In the genomic region with DNA sequence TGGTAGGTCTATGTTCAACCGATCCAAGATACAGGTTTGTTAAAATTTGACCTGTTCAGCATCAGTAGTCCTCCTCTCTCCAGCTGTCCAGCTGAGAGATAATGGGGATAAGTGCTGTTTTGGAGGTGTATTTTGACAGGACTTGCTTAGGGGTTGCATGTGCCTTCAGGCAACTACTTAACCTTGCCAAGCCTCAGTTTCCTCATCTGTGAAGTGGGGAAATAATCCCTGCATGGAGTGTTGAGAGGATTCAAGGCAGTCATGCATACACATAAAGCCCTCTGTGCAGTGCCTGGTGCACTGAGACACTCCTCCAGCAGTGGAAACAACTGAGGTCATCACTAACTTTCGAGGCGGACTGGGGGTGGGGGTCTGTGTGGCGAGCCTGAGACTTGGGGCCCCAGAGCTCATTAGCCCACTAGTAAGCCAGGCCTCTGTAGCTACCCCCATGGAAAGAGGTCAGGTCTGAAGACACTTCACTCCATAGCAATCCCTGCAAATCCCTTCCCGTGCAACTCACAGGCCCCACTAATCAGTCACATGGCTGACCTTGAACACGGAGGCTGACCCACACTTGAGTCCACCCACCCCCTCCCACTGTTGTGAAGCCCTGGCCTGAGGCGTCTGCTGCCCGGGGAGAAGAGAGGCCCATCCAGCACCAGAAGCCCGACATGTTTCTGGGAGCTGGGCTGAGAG, we compare ENCODE assay signal across 22 cellular contexts.
"Had no signal": no experiment of that assay in that cellular context is flagged by ENCODE, and none has a peak within 500 bp of the region (broad histone marks: within the 10 kb centered on the region; RNA-seq: fewer than 3 reads in every experiment).

No MANE protein-coding gene starts in this region.

- H3K27ac Mint-ChIP-seq: activated B cell treated with CpG ODN at 0.5 μM for 24 hours; activated naive CD4-positive, alpha-beta T cell treated with anti-CD3 and anti-CD28 coated beads, Interleukin-2, amount 50 U/mL, for 24 hours; memory B cell had no signal

- H3K4me3 ChIP-seq: neural progenitor cell, pancreas, transverse colon, vagina had no signal

- H3K36me3 ChIP-seq: neural progenitor cell, pancreas, transverse colon, vagina had no signal

- H3K27me3 ChIP-seq: neural progenitor cell, pancreas, transverse colon, vagina had no signal

- H3K4me2 ChIP-seq: neural progenitor cell had no signal

- H3K4me3 Mint-ChIP-seq: activated B cell treated with CpG ODN at 0.5 μM for 24 hours; activated CD4-positive, alpha-beta memory T cell treated with anti-CD3 and anti-CD28 coated beads, Interleukin-2, amount 10 ng/mL, durations not matched to agents 7 days and 5 days; activated naive CD4-positive, alpha-beta T cell treated with anti-CD3 and anti-CD28 coated beads, Interleukin-2, amount 50 U/mL, for 24 hours; memory B cell; neural progenitor cell had no signal

- H3K27ac ChIP-seq: neural progenitor cell, pancreas, transverse colon, vagina had no signal

- FAIRE-seq: colon, pancreas had no signal

- DNase-seq: activated B cell treated with CpG ODN at 0.5 μM for 24 hours; activated CD4-positive, alpha-beta memory T cell treated with anti-CD3 and anti-CD28 coated beads, Interleukin-2, amount 10 ng/mL, durations not matched to agents 7 days and 5 days; activated CD4-positive, alpha-beta T cell treated with anti-CD3 and anti-CD28 coated beads for 48 hours; activated CD8-positive, alpha-beta memory T cell treated with anti-CD3 and anti-CD28 coated beads, Interleukin-2, amount 50 U/mL, for 4 hours; activated effector memory CD4-positive, alpha-beta T cell treated with Interleukin-2 at 50 U/mL for 16 hours; activated T-cell treated with anti-CD3 and anti-CD28 coated beads, Interleukin-2, amount 50 U/mL, for 48 hours; amygdala; caudate nucleus; erythroblast; foreskin melanocyte; head of caudate nucleus; naive thymus-derived CD4-positive, alpha-beta T cell; pancreas; stimulated activated CD4-positive, alpha-beta T cell treated with anti-CD3 and anti-CD28 coated beads, Interleukin-2, amount 100 ng/mL, for 24 hours; stimulated activated naive CD8-positive, alpha-beta T cell treated with anti-CD3 and anti-CD28 coated beads, Interleukin-15, Interleukin-2, amounts not matched to agents 100 U/mL and 50 U/mL, for 24 hours; substantia nigra; transverse colon had no signal

- H2AFZ ChIP-seq: neural progenitor cell had no signal

- H3K27me3 Mint-ChIP-seq: activated CD4-positive, alpha-beta memory T cell treated with anti-CD3 and anti-CD28 coated beads, Interleukin-2, amount 10 ng/mL, durations not matched to agents 7 days and 5 days; activated naive CD4-positive, alpha-beta T cell treated with anti-CD3 and anti-CD28 coated beads, Interleukin-2, amount 50 U/mL, for 24 hours had no signal

- H3K36me3 Mint-ChIP-seq: activated naive CD4-positive, alpha-beta T cell treated with anti-CD3 and anti-CD28 coated beads, Interleukin-2, amount 50 U/mL, for 24 hours; neural progenitor cell had no signal

- H3K9ac ChIP-seq: neural progenitor cell had no signal

- ATAC-seq: naive thymus-derived CD4-positive, alpha-beta T cell; stimulated activated naive CD8-positive, alpha-beta T cell treated with anti-CD3 and anti-CD28 coated beads, Interleukin-15, Interleukin-2, amounts not matched to agents 100 U/mL and 50 U/mL, for 24 hours had no signal

- H3K4me1 ChIP-seq: pancreas had no signal

- H3K9me3 Mint-ChIP-seq: activated CD4-positive, alpha-beta memory T cell treated with anti-CD3 and anti-CD28 coated beads, Interleukin-2, amount 10 ng/mL, durations not matched to agents 7 days and 5 days; activated naive CD4-positive, alpha-beta T cell treated with anti-CD3 and anti-CD28 coated beads, Interleukin-2, amount 50 U/mL, for 24 hours; neural progenitor cell had no signal

- H3K9me3 ChIP-seq: pancreas, transverse colon, vagina had no signal
